Comparison of ENCODE assay signal across 18 cellular contexts in the genomic region with DNA sequence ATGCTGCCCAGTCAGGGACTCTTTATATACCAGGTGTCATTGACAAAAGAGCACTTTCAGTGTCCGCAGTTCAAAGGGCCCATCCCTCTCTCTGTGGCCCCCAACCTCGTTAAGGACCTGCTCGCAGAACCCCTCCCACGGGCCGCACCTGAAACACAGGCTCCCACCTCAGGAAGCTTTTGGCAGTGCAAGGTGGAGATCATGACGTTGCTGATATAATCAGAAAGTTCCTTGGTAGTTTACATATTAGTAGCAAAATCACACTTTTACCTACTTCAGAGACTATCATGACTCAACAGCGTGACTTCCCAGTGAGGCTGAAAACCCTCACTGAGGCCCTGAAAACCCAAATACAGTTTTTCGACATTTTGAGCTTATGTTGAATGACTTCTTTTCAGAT. TPM values are rescaled to one million over a fixed set of nuclear protein-coding genes. Genes with fewer than 3 reads are reported as not detected.
DNase-seq lines count a peak whose midpoint lies in the region; ATAC-seq and TF ChIP-seq lines count a peak whose summit lies in the region.
"Had no signal": no experiment of that assay in that cellular context is flagged by ENCODE, and none has a peak within 500 bp of the region (broad histone marks: within the 10 kb centered on the region; RNA-seq: fewer than 3 reads in every experiment).

No MANE protein-coding gene starts in this region.

- no peak for ATAC-seq in GM21390 (IDR thresholded peaks at IDR 0.05; ENCODE audit: unreplicated experiment)
- ATAC-seq: Panc1 had no signal

- no peaks in the 10 kb centered on the region for H3K9me3 Mint-ChIP-seq in activated T-cell treated with anti-CD3 and anti-CD28 coated beads, Interleukin-2, amount 50 U/mL, for 24 hours
- peaks cover 4% of the 10 kb centered on the region for H3K9me3 Mint-ChIP-seq in endodermal cell

- no peaks in the 10 kb centered on the region for H3K36me3 ChIP-seq in endodermal cell (ENCODE audit: control insufficient read depth, insufficient read depth, low read length)

- 83 to 89% methylated on average over 8 of the region's 8 CpGs for WGBS in endodermal cell (ENCODE audit: insufficient coverage in 1 of 2, insufficient read length in 1 of 2), 2 experiments

- H3K4me3 ChIP-seq in endodermal cell (ENCODE audit: low read length), result no peak overlapping the region

- H3K27ac Mint-ChIP-seq in activated T-cell treated with anti-CD3 and anti-CD28 coated beads, Interleukin-2, amount 50 U/mL, for 24 hours, result no peak overlapping the region
- H3K27ac Mint-ChIP-seq in endodermal cell, result no peak overlapping the region
- H3K27ac Mint-ChIP-seq: CD14-positive monocyte had no signal

- no peak overlapping the region for H3K4me3 Mint-ChIP-seq in activated T-cell treated with anti-CD3 and anti-CD28 coated beads, Interleukin-2, amount 50 U/mL, for 24 hours
- H3K4me3 Mint-ChIP-seq in endodermal cell, result no peak overlapping the region
- H3K4me3 Mint-ChIP-seq: CD14-positive monocyte had no signal

- H3K27ac ChIP-seq in endodermal cell (ENCODE audit: low read depth, low read length), result no peak overlapping the region

- H3K9me3 ChIP-seq in endodermal cell (ENCODE audit: control insufficient read depth, low read length), result no peaks in the 10 kb centered on the region

- TF ChIP-seq CTCF in endodermal cell (conservative IDR thresholded peaks at IDR 0.05), result peak; percentile 43

- H3K9ac ChIP-seq in endodermal cell (ENCODE audit: extremely low read depth, low read length, poor library complexity, severe bottlenecking), result no peak overlapping the region

- peaks cover 6% of the 10 kb centered on the region for H3K4me1 ChIP-seq in endodermal cell (ENCODE audit: control insufficient read depth, insufficient read depth, low read length)

- H3K27me3 Mint-ChIP-seq in activated T-cell treated with anti-CD3 and anti-CD28 coated beads, Interleukin-2, amount 50 U/mL, for 24 hours, result peaks cover 28% of the 10 kb centered on the region
- H3K27me3 Mint-ChIP-seq in endodermal cell (ENCODE audit: insufficient read depth), result no peaks in the 10 kb centered on the region

- DNase-seq in activated T-cell treated with anti-CD3 and anti-CD28 coated beads for 48 hours (ENCODE audit: low read depth), result peak; percentile 12
- DNase-seq in activated T-cell treated with anti-CD3 and anti-CD28 coated beads, Interleukin-2, amount 50 U/mL, for 24 hours, result no peak
- peak; percentile 8 for DNase-seq in stimulated activated naive CD4-positive, alpha-beta T cell treated with Interleukin-2 at 50 U/mL for 16 hours (lab: John Stamatoyannopoulos, UW)
- DNase-seq in stimulated activated naive CD4-positive, alpha-beta T cell (lab: John Stamatoyannopoulos, UW), result no peak
- DNase-seq in endodermal cell, result peak; percentile 54
- no peak for DNase-seq in EL
- DNase-seq: DMS153, HCEC 1CT, IMR-90, NCI-H1105, NCI-H1694, NCI-H510A treated with DMSO at 0.1 percent for 48 hours had no signal

- no peaks in the 10 kb centered on the region for H3K36me3 Mint-ChIP-seq in activated T-cell treated with anti-CD3 and anti-CD28 coated beads, Interleukin-2, amount 50 U/mL, for 24 hours (ENCODE audit: low read depth)
- H3K36me3 Mint-ChIP-seq in endodermal cell (ENCODE audit: low read depth), result no peaks in the 10 kb centered on the region
- H3K36me3 Mint-ChIP-seq: CD14-positive monocyte had no signal

- H3K4me1 Mint-ChIP-seq in activated T-cell treated with anti-CD3 and anti-CD28 coated beads, Interleukin-2, amount 50 U/mL, for 24 hours (ENCODE audit: low read depth), result peaks cover 11% of the 10 kb centered on the region
- peaks cover 4% of the 10 kb centered on the region for H3K4me1 Mint-ChIP-seq in endodermal cell
- H3K4me1 Mint-ChIP-seq: CD14-positive monocyte had no signal

- H3K27me3 ChIP-seq in endodermal cell (ENCODE audit: control insufficient read depth, insufficient read depth, low read length, poor library complexity, severe bottlenecking), result no peaks in the 10 kb centered on the region

RNA-seq across cellular contexts. Expression of a gene that starts 4.1 kb away (rescaled TPM):
- total RNA-seq in endodermal cell, result not detected
- not detected for polyA plus RNA-seq in endodermal cell (2013, experiment 1 of 2)
- not detected for polyA plus RNA-seq in endodermal cell (2013, experiment 2 of 2)
- total RNA-seq: A673, HT-29, IMR-90, LHCN-M2 had no signal
- polyA plus RNA-seq: CD14-positive monocyte, IMR-90 had no signal

RNA-seq across cellular contexts. Expression of a gene that starts 37.9 kb away (rescaled TPM):
- total RNA-seq in endodermal cell, result 1 to 10 TPM; 2.0 to 4.0 TPM
- 3.1 TPM for polyA plus RNA-seq in endodermal cell (2013, experiment 1 of 2)
- polyA plus RNA-seq in endodermal cell (2013, experiment 2 of 2), result 0.83 TPM
- total RNA-seq: A673, IMR-90, LHCN-M2 had no signal
- polyA plus RNA-seq: CD14-positive monocyte, IMR-90 had no signal

Comparison
In these comparisons a context has a peak if more than half of its experiments do, and no peak if none do; other contexts are left out.
1. DNase-seq: peak in activated T-cell treated with anti-CD3 and anti-CD28 coated beads for 48 hours (single experiment), stimulated activated naive CD4-positive, alpha-beta T cell treated with Interleukin-2 at 50 U/mL for 16 hours (single experiment) and endodermal cell (single experiment); none in activated T-cell treated with anti-CD3 and anti-CD28 coated beads, Interleukin-2, amount 50 U/mL, for 24 hours (single experiment), stimulated activated naive CD4-positive, alpha-beta T cell (0 of 6) and EL (single experiment).